In the genomic region with DNA sequence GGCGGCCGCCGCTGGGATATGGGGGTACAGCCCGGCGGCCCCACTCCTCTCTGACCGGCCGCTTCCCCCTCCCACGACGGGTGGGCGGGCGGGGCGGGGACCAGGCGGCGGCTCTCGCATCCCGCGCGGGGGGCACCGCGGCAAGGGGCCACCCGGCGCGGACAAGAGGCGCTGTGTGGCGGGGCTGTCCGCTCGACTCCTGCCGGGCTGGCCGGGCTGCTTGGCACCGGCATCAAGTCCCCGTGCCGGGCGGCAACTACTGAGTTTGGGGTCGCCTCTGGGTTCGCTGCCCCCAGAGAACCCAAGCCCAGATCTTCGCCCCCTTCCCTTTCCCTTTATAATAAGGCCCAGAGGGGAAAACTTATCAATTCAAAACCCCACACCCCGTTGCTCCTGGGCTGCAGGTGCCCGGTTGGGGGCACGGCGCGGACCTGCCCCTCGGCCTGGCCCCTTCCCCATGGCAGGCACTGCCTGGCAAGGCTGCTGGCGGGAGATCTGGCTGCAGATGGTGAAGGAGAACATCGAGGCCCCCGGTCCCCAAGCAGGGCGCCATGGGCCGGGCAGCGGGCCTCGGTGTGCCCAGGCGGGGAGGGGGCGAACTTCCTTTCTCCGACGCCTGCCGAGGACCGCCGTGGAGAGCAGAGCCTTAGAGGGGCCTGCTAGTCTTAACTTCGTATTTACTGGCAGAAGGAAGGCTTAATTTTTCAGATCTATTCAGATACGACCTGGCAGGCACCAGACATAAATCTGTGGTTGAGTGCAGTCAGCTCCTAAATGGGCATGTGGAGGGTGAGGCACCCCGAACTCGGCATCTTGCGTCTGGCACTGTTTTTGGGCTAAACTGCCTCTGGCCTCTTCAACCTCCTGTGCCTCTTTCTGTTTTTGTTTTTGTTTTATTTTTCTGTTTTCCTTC, we compare ENCODE assay signal across 9 cellular contexts. TPM values are rescaled to one million over a fixed set of nuclear protein-coding genes. Genes with fewer than 3 reads are reported as not detected.
DNase-seq lines count a peak whose midpoint lies in the region; ATAC-seq and TF ChIP-seq lines count a peak whose summit lies in the region.
"Had no signal": no experiment of that assay in that cellular context is flagged by ENCODE, and none has a peak within 500 bp of the region (broad histone marks: within the 10 kb centered on the region; RNA-seq: fewer than 3 reads in every experiment).

No MANE protein-coding gene starts in this region.

- ATAC-seq in heart left ventricle (no peak), Right ventricle myocardium inferior (no peak), body of pancreas (peak; percentile 16), lung (ENCODE audit: insufficient read depth, low FRiP score) (no peak), aorta (ENCODE audit: low FRiP score) (no peak), HG03139 (IDR thresholded peaks at IDR 0.05; ENCODE audit: unreplicated experiment) (no peak), GM21737 (IDR thresholded peaks at IDR 0.05; ENCODE audit: unreplicated experiment) (no peak)

- TF ChIP-seq POLR2A in heart left ventricle (IDR thresholded peaks at IDR 0.05) (no peak), body of pancreas (IDR thresholded peaks at IDR 0.05) (no peak)

- 16 to 42% (median 24%) methylated on average over 20 to 61 of the region's 61 CpGs for WGBS in heart left ventricle, 4 donors
- WGBS in body of pancreas, 2 donors = 14 to 33% methylated on average over 15 to 52 of the region's 61 CpGs
- WGBS in lung, 2 donors = 12 to 19% methylated on average over 36 to 61 of the region's 61 CpGs
- WGBS in aorta, 2 donors = 18 to 21% methylated on average over 49 to 61 of the region's 61 CpGs

- intact Hi-C loops in heart left ventricle (cut with DNase I) = loop anchor here in 2 of 10 donors (10.0 kb wide), 2 partner anchors 208 to 218 kb away; no protein-coding TSS in a partner anchor
- intact Hi-C loops in Right ventricle myocardium inferior (cut with DNase I) = loop anchor here (10.0 kb wide), 1 partner anchor 218 kb away; no protein-coding TSS in a partner anchor
- intact Hi-C loops in body of pancreas (cut with DNase I) = no loop called here
- intact Hi-C loops in aorta (cut with DNase I) = no loop called here

- no peak for DNase-seq in heart left ventricle
- no peak for DNase-seq in Right ventricle myocardium inferior (ENCODE audit: missing footprints)
- no peak for DNase-seq in body of pancreas
- DNase-seq in lung (ENCODE audit: low spot score) = no peak
- peak in 1 of 2 donors; percentile 64 for DNase-seq in aorta
- DNase-seq in islet precursor cell = no peak

- no peak overlapping the region for H3K27ac ChIP-seq in heart left ventricle
- peak overlapping the region in 1 of 4 donors; percentile 44 for H3K27ac ChIP-seq in body of pancreas
- no peak overlapping the region for H3K27ac ChIP-seq in lung (ENCODE audit: low read depth in 1 of 2, low read length in 1 of 2)
- H3K27ac ChIP-seq in aorta (ENCODE audit: low read depth in 1 of 2, low read length in 2 of 2) = no peak overlapping the region

- H3K4me3 ChIP-seq in heart left ventricle (peak overlapping the region; percentile 17 to 61 (median 44)), body of pancreas (peak overlapping the region; percentile 30 to 36), lung (peak overlapping the region; percentile 32), aorta (ENCODE audit: low read length in 2 of 2) (peak overlapping the region; percentile 44 to 70)

- no peaks in the 10 kb centered on the region for H3K9me3 ChIP-seq in heart left ventricle
- no peaks in the 10 kb centered on the region for H3K9me3 ChIP-seq in body of pancreas
- H3K9me3 ChIP-seq in lung (ENCODE audit: control insufficient read depth in 2 of 2, insufficient read depth in 1 of 2, low read length in 1 of 2) = peaks cover 0 to 2% of the 10 kb centered on the region in 2 donors
- no peaks in the 10 kb centered on the region for H3K9me3 ChIP-seq in aorta (ENCODE audit: control insufficient read depth, low read length)

- peaks cover 11 to 36% (median 21%) of the 10 kb centered on the region in 9 donors for H3K27me3 ChIP-seq in heart left ventricle
- no peaks in the 10 kb centered on the region for H3K27me3 ChIP-seq in body of pancreas
- H3K27me3 ChIP-seq in lung (ENCODE audit: control insufficient read depth, insufficient read depth) = peaks cover 6% of the 10 kb centered on the region
- H3K27me3 ChIP-seq in aorta (ENCODE audit: control insufficient read depth in 1 of 2, insufficient read depth in 2 of 2, low read length in 1 of 2) = no peaks in the 10 kb centered on the region

- H3K4me1 ChIP-seq in heart left ventricle (peaks cover 0 to 16% (median 2%) of the 10 kb centered on the region in 12 donors), body of pancreas (peaks cover 32% of the 10 kb centered on the region), lung (ENCODE audit: control insufficient read depth in 2 of 2, insufficient read depth in 2 of 2, low read length in 2 of 2) (peaks cover 0 to 9% of the 10 kb centered on the region in 2 donors), aorta (ENCODE audit: control insufficient read depth in 1 of 2, insufficient read depth in 2 of 2, low read length in 2 of 2) (no peaks in the 10 kb centered on the region)

- TF ChIP-seq CTCF in heart left ventricle (IDR thresholded peaks at IDR 0.05) (no peak), body of pancreas (IDR thresholded peaks at IDR 0.05) (no peak), lung (IDR thresholded peaks at IDR 0.05; ENCODE audit: control extremely low read depth, extremely low read depth) (no peak)

- no peaks in the 10 kb centered on the region for H3K36me3 ChIP-seq in heart left ventricle
- no peaks in the 10 kb centered on the region for H3K36me3 ChIP-seq in body of pancreas (replicated peaks in 1 of 2; ENCODE audit: insufficient read depth in 1 of 2, low read depth in 2 of 2)
- H3K36me3 ChIP-seq in lung (ENCODE audit: control insufficient read depth in 2 of 2, insufficient read depth in 2 of 2, low read length in 2 of 2) = no peaks in the 10 kb centered on the region
- H3K36me3 ChIP-seq in aorta (ENCODE audit: control insufficient read depth in 1 of 2, insufficient read depth in 2 of 2, low read length in 1 of 2) = no peaks in the 10 kb centered on the region

RNA-seq across cellular contexts. Expression of a gene that starts 0.9 kb away (rescaled TPM):
- total RNA-seq in heart left ventricle (1 to 10 TPM in 3 of 9 donors, under 1 TPM in 4, not detected in 2; 0.16 to 1.3 (median 0.85) TPM), Right ventricle myocardium inferior (2.0 TPM), body of pancreas (10 to 100 TPM; 13.2 to 29.0 TPM), lung (10 to 100 TPM in 1 of 2 donors, 1 to 10 TPM in 1; 5.2 to 18.3 TPM), aorta (1 to 10 TPM; 2.0 to 2.1 TPM)
- polyA plus RNA-seq in heart left ventricle (under 1 TPM; 0.21 to 0.30 TPM), lung (1 to 10 TPM; 1.6 to 3.7 TPM), aorta (1 to 10 TPM in 1 of 2 donors, under 1 TPM in 1; 0.41 to 1.8 TPM)

RNA-seq across cellular contexts. Expression of a gene that starts 38.2 kb away (rescaled TPM):
- not detected for total RNA-seq in heart left ventricle
- not detected for polyA plus RNA-seq in heart left ventricle
- not detected for total RNA-seq in Right ventricle myocardium inferior
- not detected for total RNA-seq in body of pancreas
- total RNA-seq in lung = not detected
- not detected for polyA plus RNA-seq in lung
- not detected for total RNA-seq in aorta
- not detected for polyA plus RNA-seq in aorta
- total RNA-seq: T-helper 1 cell treated with Interleukin-12 subunit alpha and Interleukin-12 subunit beta and Interleukin-4 antibody, amounts not matched to agents 30 ng/mL and 1 ng/mL, for 36 hours had no signal
